ENCODE assay signal across 8 cellular contexts in genomic region chr16:979859-980594, GRCh38. TPM values are rescaled to one million over a fixed set of nuclear protein-coding genes. Genes with fewer than 3 reads are reported as not detected.
DNase-seq lines count a peak whose midpoint lies in the region; ATAC-seq and TF ChIP-seq lines count a peak whose summit lies in the region.

No MANE protein-coding gene starts in this region.

- H3K36me3 Mint-ChIP-seq in GM23338 (ENCODE audit: low read depth) = no peaks in the 10 kb centered on the region

- H3K4me2 ChIP-seq in GM23338 (peak overlapping the region; percentile 84), smooth muscle cell (peak overlapping the region; percentile 96)

- H3K36me3 ChIP-seq in GM23338 (ENCODE audit: insufficient read depth) (no peaks in the 10 kb centered on the region), adipocyte (ENCODE audit: control insufficient read depth, insufficient read depth, low read length, severe bottlenecking) (no peaks in the 10 kb centered on the region), left lung (no peaks in the 10 kb centered on the region), smooth muscle cell (ENCODE audit: low read depth) (no peaks in the 10 kb centered on the region)

- no peaks in the 10 kb centered on the region for H3F3A ChIP-seq in GM23338 (replicated peaks; ENCODE audit: low read depth)
- H3F3A ChIP-seq in smooth muscle cell (ENCODE audit: low read depth) = no peaks in the 10 kb centered on the region

- H3K9ac ChIP-seq in adipocyte (ENCODE audit: low read length) (no peak overlapping the region), smooth muscle cell (ENCODE audit: low read depth) (no peak overlapping the region)

- no peaks in the 10 kb centered on the region; the same call in 1 of the 2 replicates for H4K20me1 ChIP-seq in GM23338 (replicated peaks; ENCODE audit: insufficient read depth)
- no peaks in the 10 kb centered on the region for H4K20me1 ChIP-seq in smooth muscle cell (ENCODE audit: low read depth)

- H3K27ac Mint-ChIP-seq in GM23338 = no peak overlapping the region

- H3K79me2 ChIP-seq in GM23338 (replicated peaks; ENCODE audit: insufficient read depth) (no peaks in the 10 kb centered on the region), smooth muscle cell (ENCODE audit: low read depth) (no peaks in the 10 kb centered on the region)

- H3K4me1 ChIP-seq in GM23338 (ENCODE audit: insufficient read depth) (no peaks in the 10 kb centered on the region), adipocyte (ENCODE audit: control insufficient read depth, insufficient read depth, low read length) (no peaks in the 10 kb centered on the region), left lung (peaks cover 0 to 20% of the 10 kb centered on the region in 2 donors), smooth muscle cell (ENCODE audit: low read depth) (peaks cover 10% of the 10 kb centered on the region)

- DNase-seq in GM23338 (ENCODE audit: low spot score) = peak; percentile 70
- no peak for DNase-seq in adipocyte (ENCODE audit: low read depth)
- no peak for DNase-seq in left lung
- DNase-seq in smooth muscle cell (lab: John Stamatoyannopoulos, UW; ENCODE audit: unreplicated experiment) = no peak
- no peak for DNase-seq in NCI-H1092 treated with DMSO at 0.1 percent for 48 hours (lab: John Stamatoyannopoulos, UW)
- no peak for DNase-seq in NCI-H524 (lab: John Stamatoyannopoulos, UW)

- TF ChIP-seq CTCF in GM23338 (conservative IDR thresholded peaks at IDR 0.05; ENCODE audit: low read depth in 2 of 2) (peak in 1 of 2 experiments; percentile 15; a peak in 1 of 4 replicates), left lung (IDR thresholded peaks at IDR 0.05) (no peak), smooth muscle cell (IDR thresholded peaks at IDR 0.05; ENCODE audit: borderline replicate concordance, insufficient read depth, poor library complexity, severe bottlenecking) (no peak)

- H3K9me3 ChIP-seq in adipocyte (ENCODE audit: control insufficient read depth, low read length) (no peaks in the 10 kb centered on the region), left lung (no peaks in the 10 kb centered on the region), smooth muscle cell (replicated peaks; ENCODE audit: low read depth) (no peaks in the 10 kb centered on the region)

- ATAC-seq in GM23338 (peak; percentile 29), left lung (no peak), HG03025 (IDR thresholded peaks at IDR 0.05; ENCODE audit: low FRiP score, unreplicated experiment) (no peak)
- ATAC-seq in activated CD4-positive, CD25-positive, alpha-beta regulatory T cell treated with anti-CD3 and anti-CD28 coated beads, Interleukin-2, amount 50 U/mL, for 24 hours = no peak

- WGBS in smooth muscle cell (ENCODE audit: low lambda C conversion rate) = 25% methylated on average over 63 of the region's 63 CpGs

- H2AFZ ChIP-seq in GM23338 (peak overlapping the region; percentile 32), smooth muscle cell (ENCODE audit: low read depth) (peak overlapping the region; percentile 21)

- no peaks in the 10 kb centered on the region for H3K9me3 Mint-ChIP-seq in GM23338

- H3K4me3 ChIP-seq in GM23338 (peak overlapping the region; percentile 68), adipocyte (ENCODE audit: low read length) (peak overlapping the region; percentile 54), left lung (peak overlapping the region; percentile 21 to 42), smooth muscle cell (peak overlapping the region; percentile 79)

- H3K27me3 Mint-ChIP-seq in GM23338 (ENCODE audit: insufficient read depth, low read depth, poor library complexity) = peaks cover 30% of the 10 kb centered on the region

- peaks cover 7% of the 10 kb centered on the region for H3K4me1 Mint-ChIP-seq in GM23338

- intact Hi-C loops in left lung (cut with DNase I) = no loop called here

- H3K27me3 ChIP-seq in GM23338 (ENCODE audit: insufficient read depth) (peaks cover 27% of the 10 kb centered on the region), adipocyte (replicated peaks; ENCODE audit: control insufficient read depth, insufficient read depth, low read length) (peaks cover 7% of the 10 kb centered on the region), left lung (peaks cover 31 to 80% of the 10 kb centered on the region in 2 donors), smooth muscle cell (ENCODE audit: low read depth) (peaks cover 7% of the 10 kb centered on the region)

- H3K9me2 ChIP-seq in GM23338 (ENCODE audit: insufficient read depth) = no peaks in the 10 kb centered on the region

- peak overlapping the region; percentile 52 for H3K4me3 Mint-ChIP-seq in GM23338

- H3K27ac ChIP-seq in GM23338 (ENCODE audit: low read depth) (no peak overlapping the region), left lung (no peak overlapping the region), smooth muscle cell (ENCODE audit: low read depth) (no peak overlapping the region)

TF ChIP-seq in GM23338, 12 proteins besides CTCF, POLR2A, EP300 and RAD21 (continues in another document):
- TF ChIP-seq EZH2 (IDR thresholded peaks at IDR 0.05; ENCODE audit: low read depth, unreplicated experiment) (no peak), REST (IDR thresholded peaks at IDR 0.05; ENCODE audit: unreplicated experiment) (no peak), NANOG (IDR thresholded peaks at IDR 0.05; ENCODE audit: borderline replicate concordance) (no peak), POLR2AphosphoS5 (IDR thresholded peaks at IDR 0.05; ENCODE audit: low read depth) (no peak)

RNA-seq across cellular contexts. Expression of gene SOX8, which starts 1.5 kb away (rescaled TPM):
- total RNA-seq in GM23338 (2014; rRNA removed; shearing (Covaris generic)) = 17.2 and 26.2 TPM in 2 replicates
- polyA plus RNA-seq in GM23338 (2016; fragmentation: Nextera tagmentation; extraction: Ambion mirVana) (5.7 and 6.7 TPM in 2 replicates), smooth muscle cell (2.9 and 3.5 TPM in 2 replicates)
- total RNA-seq in left lung (under 1 TPM; 0.26 to 0.50 TPM), smooth muscle cell (1.8 and 4.2 TPM in 2 replicates)

RNA-seq across cellular contexts. Expression of gene LMF1, which starts 9.2 kb away (rescaled TPM):
- total RNA-seq in GM23338 (2014; rRNA removed; shearing (Covaris generic)) = 2.9 and 10.1 TPM in 2 replicates
- polyA plus RNA-seq in GM23338 (2016; fragmentation: Nextera tagmentation; extraction: Ambion mirVana) = 3.6 and 4.2 TPM in 2 replicates
- 10 to 100 TPM; 15.5 to 21.7 TPM for total RNA-seq in left lung
- 17.1 and 25.3 TPM in 2 replicates for total RNA-seq in smooth muscle cell
- 29.8 and 33.2 TPM in 2 replicates for polyA plus RNA-seq in smooth muscle cell
